Comparison of ENCODE assay signal across 12 cellular contexts in genomic region chr3:13018561-13019242, GRCh38. TPM values are rescaled to one million over a fixed set of nuclear protein-coding genes. Genes with fewer than 3 reads are reported as not detected.
DNase-seq lines count a peak whose midpoint lies in the region; ATAC-seq and TF ChIP-seq lines count a peak whose summit lies in the region.
"Had no signal": no experiment of that assay in that cellular context is flagged by ENCODE, and none has a peak within 500 bp of the region (broad histone marks: within the 10 kb centered on the region; RNA-seq: fewer than 3 reads in every experiment).

No MANE protein-coding gene starts in this region.

- H3K27ac ChIP-seq in coronary artery, result peak overlapping the region; percentile 52 to 62
- H3K27ac ChIP-seq in mucosa of rectum (ENCODE audit: low read depth in 2 of 2, low read length in 2 of 2), result no peak overlapping the region
- peak overlapping the region in 3 of 4 donors; percentile 4 to 15 (median 13) for H3K27ac ChIP-seq in transverse colon
- H3K27ac ChIP-seq: ovary had no signal

- in situ Hi-C loops in transverse colon (cut with MboI; ENCODE audit: low pct_ligation_motif_present in 1 of 4, low pct_unique_long_range_greater_than_20kb in 1 of 4, low sequenced_read_pairs in 3 of 4), result no loop called here

- H3K27ac Mint-ChIP-seq in activated T-cell treated with anti-CD3 and anti-CD28 coated beads, Interleukin-2, amount 50 U/mL, for 24 hours, result peak overlapping the region; percentile 57
- no peak overlapping the region for H3K27ac Mint-ChIP-seq in activated T-cell treated with anti-CD3 and anti-CD28 coated beads, Interleukin-2, amount 50 U/mL, for 72 hours
- H3K27ac Mint-ChIP-seq: activated naive CD4-positive, alpha-beta T cell treated with anti-CD3 and anti-CD28 coated beads for 36 hours; T-helper 17 cell had no signal

- H3K27me3 ChIP-seq in mucosa of rectum (ENCODE audit: control insufficient read depth in 2 of 2, insufficient read depth in 2 of 2, low read length in 2 of 2) (no peaks in the 10 kb centered on the region), transverse colon (no peaks in the 10 kb centered on the region)
- H3K27me3 ChIP-seq: ovary had no signal

- no peak for DNase-seq in activated T-cell treated with anti-CD3 and anti-CD28 coated beads, Interleukin-2, amount 50 U/mL, for 24 hours
- no peak for DNase-seq in activated T-cell treated with anti-CD3 and anti-CD28 coated beads, Interleukin-2, amount 50 U/mL, for 72 hours
- DNase-seq in coronary artery (ENCODE audit: low spot score), result no peak
- DNase-seq in transverse colon, result peak; percentile 5
- no peak for DNase-seq in NCI-H146 (lab: John Stamatoyannopoulos, UW)
- DNase-seq in NCI-H1105 treated with DMSO at 0.1 percent for 48 hours (lab: John Stamatoyannopoulos, UW), result no peak
- DNase-seq: activated naive CD4-positive, alpha-beta T cell treated with anti-CD3 and anti-CD28 coated beads for 36 hours; NCI-H2081 treated with DMSO at 0.1 percent for 48 hours; T-helper 17 cell had no signal

- no peaks in the 10 kb centered on the region for H3K27me3 Mint-ChIP-seq in activated T-cell treated with anti-CD3 and anti-CD28 coated beads, Interleukin-2, amount 50 U/mL, for 24 hours
- no peaks in the 10 kb centered on the region for H3K27me3 Mint-ChIP-seq in activated T-cell treated with anti-CD3 and anti-CD28 coated beads, Interleukin-2, amount 50 U/mL, for 72 hours (ENCODE audit: low read depth)
- H3K27me3 Mint-ChIP-seq: T-helper 17 cell had no signal

- H3K9me3 Mint-ChIP-seq in activated T-cell treated with anti-CD3 and anti-CD28 coated beads, Interleukin-2, amount 50 U/mL, for 24 hours, result no peaks in the 10 kb centered on the region
- H3K9me3 Mint-ChIP-seq in activated T-cell treated with anti-CD3 and anti-CD28 coated beads, Interleukin-2, amount 50 U/mL, for 72 hours, result no peaks in the 10 kb centered on the region
- H3K9me3 Mint-ChIP-seq: activated naive CD4-positive, alpha-beta T cell treated with anti-CD3 and anti-CD28 coated beads for 36 hours had no signal

- H3K36me3 ChIP-seq in mucosa of rectum (ENCODE audit: control insufficient read depth in 2 of 2, insufficient read depth in 2 of 2, low read length in 2 of 2), result no peaks in the 10 kb centered on the region
- H3K36me3 ChIP-seq in transverse colon, result no peaks in the 10 kb centered on the region
- H3K36me3 ChIP-seq: ovary had no signal

- no peak for ATAC-seq in activated T-cell treated with anti-CD3 and anti-CD28 coated beads, Interleukin-2, amount 50 U/mL, for 72 hours (replicated peaks in 1 of 2)
- no peak for ATAC-seq in HG03520 (IDR thresholded peaks at IDR 0.05; ENCODE audit: unreplicated experiment)
- ATAC-seq: T-helper 17 cell had no signal

- TF ChIP-seq CTCF in coronary artery (IDR thresholded peaks at IDR 0.05) (no peak), transverse colon (IDR thresholded peaks at IDR 0.05) (no peak)

- H3K9ac ChIP-seq in mucosa of rectum (ENCODE audit: low read depth in 1 of 2, low read length in 2 of 2), result no peak overlapping the region

- H3K4me3 ChIP-seq in coronary artery (peak overlapping the region; percentile 57), mucosa of rectum (ENCODE audit: low read length in 2 of 2) (peak overlapping the region; percentile 7 to 31), transverse colon (no peak overlapping the region)
- H3K4me3 ChIP-seq: ovary had no signal

- no peaks in the 10 kb centered on the region for H3K36me3 Mint-ChIP-seq in activated T-cell treated with anti-CD3 and anti-CD28 coated beads, Interleukin-2, amount 50 U/mL, for 24 hours (ENCODE audit: low read depth)
- H3K36me3 Mint-ChIP-seq in activated T-cell treated with anti-CD3 and anti-CD28 coated beads, Interleukin-2, amount 50 U/mL, for 72 hours (ENCODE audit: insufficient read depth in 2 of 2), result peaks cover 0 to 2% of the 10 kb centered on the region in 2 donors

- peaks cover 36% of the 10 kb centered on the region for H3K4me1 Mint-ChIP-seq in activated T-cell treated with anti-CD3 and anti-CD28 coated beads, Interleukin-2, amount 50 U/mL, for 24 hours (ENCODE audit: low read depth)
- H3K4me1 Mint-ChIP-seq in activated T-cell treated with anti-CD3 and anti-CD28 coated beads, Interleukin-2, amount 50 U/mL, for 72 hours (ENCODE audit: low read depth), result peaks cover 46% of the 10 kb centered on the region

- no peak overlapping the region for H3K4me3 Mint-ChIP-seq in activated T-cell treated with anti-CD3 and anti-CD28 coated beads, Interleukin-2, amount 50 U/mL, for 24 hours
- no peak overlapping the region for H3K4me3 Mint-ChIP-seq in activated T-cell treated with anti-CD3 and anti-CD28 coated beads, Interleukin-2, amount 50 U/mL, for 72 hours
- H3K4me3 Mint-ChIP-seq: activated naive CD4-positive, alpha-beta T cell treated with anti-CD3 and anti-CD28 coated beads for 36 hours; T-helper 17 cell had no signal

- WGBS in transverse colon (ENCODE audit: low coverage in 1 of 2), 2 donors, result 82% methylated on average over 15 of the region's 15 CpGs; no CpG with 5 or more reads in 1 of the 2 donors

- no peak for TF ChIP-seq EP300 in transverse colon (IDR thresholded peaks at IDR 0.05; ENCODE audit: low read depth)

- peaks cover 31 to 41% of the 10 kb centered on the region in 2 donors for H3K4me1 ChIP-seq in mucosa of rectum (ENCODE audit: control insufficient read depth in 2 of 2, insufficient read depth in 2 of 2, low read length in 2 of 2)
- H3K4me1 ChIP-seq in transverse colon, result peaks cover 0 to 47% (median 22%) of the 10 kb centered on the region in 4 donors

- intact Hi-C loops in transverse colon (cut with DNase I; ENCODE audit: low total_unique reads), result no loop called here

- no peak for TF ChIP-seq POLR2A in transverse colon (IDR thresholded peaks at IDR 0.05)

- H3K9me3 ChIP-seq in mucosa of rectum (ENCODE audit: control insufficient read depth in 2 of 2, low read length in 2 of 2) (no peaks in the 10 kb centered on the region), transverse colon (no peaks in the 10 kb centered on the region)
- H3K9me3 ChIP-seq: ovary had no signal

RNA-seq across cellular contexts. Expression of gene IQSEC1, which starts 54.5 kb away (rescaled TPM):
- 10 to 100 TPM; 31.2 to 53.5 TPM for total RNA-seq in activated T-cell treated with anti-CD3 and anti-CD28 coated beads, Interleukin-2, amount 50 U/mL, for 72 hours
- 10 to 100 TPM; 24.0 to 43.0 (median 31.8) TPM for total RNA-seq in transverse colon

Comparison
In these comparisons a context has a peak if more than half of its experiments do, and no peak if none do; other contexts are left out.
1. H3K27ac ChIP-seq: peak in coronary artery (2 of 2) and transverse colon (3 of 4); none in mucosa of rectum (0 of 2).
2. H3K4me3 ChIP-seq: peak in coronary artery (single experiment) and mucosa of rectum (2 of 2); none in transverse colon (0 of 4).